18 cellular contexts compared by ENCODE assay signal in the genomic region with DNA sequence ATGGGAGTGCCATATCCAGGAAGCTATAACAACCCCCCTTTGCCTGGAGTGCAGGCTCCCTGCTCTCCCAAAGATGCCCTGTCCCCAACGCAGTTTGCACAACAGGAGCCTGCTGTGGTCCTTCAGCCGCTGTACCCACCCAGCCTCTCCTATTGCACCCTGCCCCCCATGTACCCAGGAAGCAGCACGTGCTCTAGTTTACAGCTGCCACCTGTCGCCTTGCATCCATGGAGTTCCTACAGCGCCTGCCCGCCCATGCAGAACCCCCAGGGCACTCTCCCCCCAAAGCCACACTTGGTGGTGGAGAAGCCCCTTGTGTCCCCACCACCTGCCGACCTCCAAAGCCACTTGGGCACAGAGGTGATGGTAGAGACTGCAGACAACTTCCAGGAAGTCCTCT. TPM values are rescaled to one million over a fixed set of nuclear protein-coding genes. Genes with fewer than 3 reads are reported as not detected.
DNase-seq lines count a peak whose midpoint lies in the region; TF ChIP-seq lines count a peak whose summit lies in the region.
"Had no signal": no experiment of that assay in that cellular context is flagged by ENCODE, and none has a peak within 500 bp of the region (broad histone marks: within the 10 kb centered on the region; RNA-seq: fewer than 3 reads in every experiment).

No MANE protein-coding gene starts in this region.

- H2BK15ac ChIP-seq in neuronal stem cell (ENCODE audit: low read length): no peak overlapping the region

- H3K9ac ChIP-seq in mammary epithelial cell (ENCODE audit: insufficient read depth, low read length): no peak overlapping the region
- no peak overlapping the region for H3K9ac ChIP-seq in neuronal stem cell (ENCODE audit: low read depth, low read length, poor library complexity)
- H3K9ac ChIP-seq: BLaER1 had no signal

- H3K36me3 Mint-ChIP-seq in MCF 10A (ENCODE audit: insufficient read depth, unreplicated experiment) (peaks cover 53% of the 10 kb centered on the region), mesothelial cell of epicardium (peaks cover 57% of the 10 kb centered on the region)

- H3K18ac ChIP-seq in neuronal stem cell (ENCODE audit: low read length): no peak overlapping the region

- no TSS peak for BruUV-seq in MCF 10A (replicated peaks; lab: Mats Ljungman, UMichigan)
- no TSS peak for BruUV-seq in mammary epithelial cell (replicated peaks; lab: Mats Ljungman, UMichigan)

- dilution Hi-C loops in mammary epithelial cell (cut with HindIII; ENCODE audit: low sequenced_read_pairs): no loop called here

- H4K91ac ChIP-seq in neuronal stem cell (ENCODE audit: low read depth, low read length, poor library complexity): no peak overlapping the region

- no peak overlapping the region for H2BK120ac ChIP-seq in neuronal stem cell (ENCODE audit: low read depth, low read length)

- H3K4me1 Mint-ChIP-seq in MCF 10A (ENCODE audit: insufficient read depth, unreplicated experiment) (peaks cover 12% of the 10 kb centered on the region), mesothelial cell of epicardium (no peaks in the 10 kb centered on the region)

- CTCF ChIA-PET in MCF 10A (lab: Yijun Ruan, JAX) (interaction anchor here (0.7 kb wide), 1 partner anchor 97 kb away, joined by 3 read pairs; no protein-coding TSS in a partner anchor), mammary epithelial cell (lab: Charles Lee; ENCODE audit: low non-redundant PET) (no interaction called here)

- H3K4me2 ChIP-seq in mammary epithelial cell (ENCODE audit: insufficient read depth, low read depth, low read length) (no peak overlapping the region), neuronal stem cell (ENCODE audit: insufficient read depth, low read length, poor library complexity, severe bottlenecking) (no peak overlapping the region)
- H3K4me2 ChIP-seq: BLaER1, GM23338 had no signal

- no peak overlapping the region for H3K4me3 ChIP-seq in mammary epithelial cell (replicated peaks in 1 of 3; ENCODE audit: insufficient read depth in 1 of 3, low read depth in 2 of 3, low read length in 3 of 3)
- no peak overlapping the region for H3K4me3 ChIP-seq in coronary artery
- no peak overlapping the region for H3K4me3 ChIP-seq in neuronal stem cell (ENCODE audit: low read length in 2 of 2)
- H3K4me3 ChIP-seq: BLaER1, GM23338, HAP-1 had no signal

- POLR2A ChIA-PET in MCF 10A (lab: Yijun Ruan, JAX): no interaction called here

- no peak overlapping the region for H2AFZ ChIP-seq in mammary epithelial cell (ENCODE audit: low read depth, low read length)
- H2AFZ ChIP-seq in neuronal stem cell (ENCODE audit: low read length): no peak overlapping the region
- H2AFZ ChIP-seq: GM23338 had no signal

- intact Hi-C loops in MCF 10A (cut with micrococcal nuclease): no loop called here
- intact Hi-C loops in mammary epithelial cell (cut with micrococcal nuclease): no loop called here

- H4K20me1 ChIP-seq in mammary epithelial cell (ENCODE audit: insufficient read depth, low read length): no peaks in the 10 kb centered on the region
- H4K20me1 ChIP-seq: BLaER1 had no signal

- 100% methylated on average over 5 of the region's 7 CpGs for WGBS in mammary epithelial cell (ENCODE audit: low coverage, missing lambda C conversion rate)
- no CpG with 5 or more reads among the region's 7 CpGs for WGBS in neuronal stem cell (ENCODE audit: extremely low coverage in 2 of 2, insufficient read length in 2 of 2, insufficient replicate concordance in 1 of 2), 2 donors

- H3K14ac ChIP-seq in neuronal stem cell (ENCODE audit: low read length): no peak overlapping the region

- no peak overlapping the region for H2BK5ac ChIP-seq in neuronal stem cell (ENCODE audit: low read length)

- H3K27ac Mint-ChIP-seq in MCF 10A (ENCODE audit: low read depth, unreplicated experiment) (peak overlapping the region; percentile 66), mesothelial cell of epicardium (no peak overlapping the region)
- H3K27ac Mint-ChIP-seq: CD4-positive, alpha-beta T cell; GM23338 had no signal

- no peak overlapping the region for H2BK12ac ChIP-seq in neuronal stem cell (ENCODE audit: low read length)

- H3K4me3 Mint-ChIP-seq in MCF 10A (ENCODE audit: unreplicated experiment) (no peak overlapping the region), mesothelial cell of epicardium (no peak overlapping the region)
- H3K4me3 Mint-ChIP-seq: CD4-positive, alpha-beta T cell; GM23338 had no signal

- H3K9me3 ChIP-seq in mammary epithelial cell (replicated peaks; ENCODE audit: insufficient read depth, low read length) (no peaks in the 10 kb centered on the region), neuronal stem cell (replicated peaks in 1 of 2; ENCODE audit: control insufficient read depth in 2 of 2, insufficient read depth in 1 of 2, low read depth in 1 of 2, low read length in 2 of 2) (no peaks in the 10 kb centered on the region)
- H3K9me3 ChIP-seq: BLaER1, HAP-1 had no signal

- H3K27me3 ChIP-seq in mammary epithelial cell (ENCODE audit: insufficient read depth, low read length): no peaks in the 10 kb centered on the region
- no peaks in the 10 kb centered on the region for H3K27me3 ChIP-seq in neuronal stem cell (ENCODE audit: control insufficient read depth in 3 of 3, insufficient read depth in 3 of 3, low read depth in 1 of 3, low read length in 3 of 3)
- H3K27me3 ChIP-seq: BLaER1 had no signal

- DNase-seq in MCF 10A (ENCODE audit: unreplicated experiment) (no peak), mammary epithelial cell (no peak), coronary artery (ENCODE audit: low spot score) (peak; percentile 64), neuronal stem cell (ENCODE audit: low spot score) (no peak), mesothelial cell of epicardium (ENCODE audit: low spot score in 2 of 2, unreplicated experiment in 2 of 2) (no peak)
- no peak for DNase-seq in stimulated activated CD4-positive, alpha-beta T cell treated with anti-CD3 and anti-CD28 coated beads, Interleukin-4, amount 100 ng/mL, for 1 hour
- no peak for DNase-seq in activated T-cell treated with anti-CD3 and anti-CD28 coated beads, Interleukin-2, amount 50 U/mL, for 48 hours
- DNase-seq: CD4-positive, alpha-beta T cell; IMR-90; KG1; MM.1S; NCI-H2029; NCI-H526 treated with DMSO at 0.1 percent for 48 hours; RPMI8226; SHP77 had no signal

- H3K23ac ChIP-seq in neuronal stem cell (ENCODE audit: low read depth, low read length, poor library complexity): peak overlapping the region; percentile 29

- H3K36me3 ChIP-seq in mammary epithelial cell (ENCODE audit: insufficient read depth, low read length): peaks cover 15% of the 10 kb centered on the region
- H3K36me3 ChIP-seq in neuronal stem cell (replicated peaks in 1 of 2; ENCODE audit: control insufficient read depth in 2 of 2, insufficient read depth in 2 of 2, low read length in 2 of 2): peaks cover 13 to 88% of the 10 kb centered on the region in 2 donors

- H3K9me3 Mint-ChIP-seq in MCF 10A (ENCODE audit: unreplicated experiment): no peaks in the 10 kb centered on the region
- H3K9me3 Mint-ChIP-seq in mesothelial cell of epicardium: no peaks in the 10 kb centered on the region
- H3K9me3 Mint-ChIP-seq: CD4-positive, alpha-beta T cell; GM23338 had no signal

- H3K27me3 Mint-ChIP-seq in MCF 10A (ENCODE audit: insufficient read depth, unreplicated experiment) (no peaks in the 10 kb centered on the region), mesothelial cell of epicardium (ENCODE audit: low read depth) (no peaks in the 10 kb centered on the region)
- H3K27me3 Mint-ChIP-seq: CD4-positive, alpha-beta T cell had no signal

- no peak overlapping the region for H3K4ac ChIP-seq in neuronal stem cell (ENCODE audit: low read length)

- H3K79me1 ChIP-seq in neuronal stem cell (ENCODE audit: low read depth, low read length): no peaks in the 10 kb centered on the region

- TF ChIP-seq CTCF in MCF 10A (IDR thresholded peaks at IDR 0.05; ENCODE audit: unreplicated experiment): no peak
- TF ChIP-seq CTCF in mammary epithelial cell (conservative IDR thresholded peaks at IDR 0.05 in 1 of 2, IDR thresholded peaks at IDR 0.05 in 1 of 2; ENCODE audit: extremely low read depth in 1 of 2, insufficient read depth in 1 of 2, low read depth in 1 of 2, low read length in 2 of 2): no peak
- no peak for TF ChIP-seq CTCF in coronary artery (IDR thresholded peaks at IDR 0.05)
- TF ChIP-seq CTCF in mesothelial cell of epicardium (IDR thresholded peaks at IDR 0.05; ENCODE audit: unreplicated experiment): no peak

- in situ Hi-C loops in mammary epithelial cell (cut with MboI; ENCODE audit: low sequenced_read_pairs in 2 of 2): no loop called here

- no peaks in the 10 kb centered on the region for H3K79me2 ChIP-seq in mammary epithelial cell (ENCODE audit: insufficient read depth, low read length)

- H3K4me1 ChIP-seq in mammary epithelial cell (ENCODE audit: insufficient read depth, low read length) (peaks cover 8% of the 10 kb centered on the region), neuronal stem cell (ENCODE audit: control insufficient read depth in 2 of 2, insufficient read depth in 1 of 2, low read depth in 1 of 2, low read length in 2 of 2) (peaks cover 0 to 6% of the 10 kb centered on the region in 2 donors)
- H3K4me1 ChIP-seq: BLaER1, HAP-1 had no signal

- H2AK5ac ChIP-seq in neuronal stem cell (ENCODE audit: low read depth, low read length): no peak overlapping the region

- H4K8ac ChIP-seq in neuronal stem cell (ENCODE audit: low read depth, low read length): no peak overlapping the region

- H3K27ac ChIP-seq in mammary epithelial cell (ENCODE audit: insufficient read depth, low read depth, low read length) (no peak overlapping the region), coronary artery (no peak overlapping the region), neuronal stem cell (replicated peaks; ENCODE audit: low read length) (no peak overlapping the region)
- H3K27ac ChIP-seq: BLaER1 had no signal

RNA-seq across cellular contexts. Expression of a gene that starts 56.7 kb away (rescaled TPM):
- total RNA-seq in MCF 10A (2022) (25.3 and 28.8 TPM in 2 replicates), mammary epithelial cell (10 to 100 TPM; 29.8 to 45.3 TPM), mesothelial cell of epicardium (23.6 to 23.9 TPM (median 23.8 TPM) in 3 replicates)
- polyA plus RNA-seq in mammary epithelial cell: 14.8 TPM
- polyA minus RNA-seq in mammary epithelial cell: 15.7 TPM
- polyA plus RNA-seq in neuronal stem cell (2013, experiment 1 of 2): 11.5 TPM
- 12.1 TPM for polyA plus RNA-seq in neuronal stem cell (2013, experiment 2 of 2)
